2 cellular contexts compared by ENCODE assay signal in genomic region chr20:3744037-3744436, GRCh38.
TF ChIP-seq lines count a peak whose summit lies in the region.

No MANE protein-coding gene starts in this region.

TF ChIP-seq in GM23338, 12 proteins besides CTCF, POLR2A, EP300 and RAD21:
- TF ChIP-seq REST (IDR thresholded peaks at IDR 0.05; ENCODE audit: unreplicated experiment) = no peak
- no peak for TF ChIP-seq ETS1 (IDR thresholded peaks at IDR 0.05)
- TF ChIP-seq STAT1 (IDR thresholded peaks at IDR 0.05; ENCODE audit: unreplicated experiment) = no peak
- no peak for TF ChIP-seq ZNF331 (CRISPR knock-in tag; IDR thresholded peaks at IDR 0.05; ENCODE audit: low read depth)
- no peak for TF ChIP-seq ZNF462 (CRISPR knock-in tag; IDR thresholded peaks at IDR 0.05)
- no peak for TF ChIP-seq CREB1 (CRISPR knock-in tag; IDR thresholded peaks at IDR 0.05; ENCODE audit: low read depth)
- TF ChIP-seq EZH2phosphoT487 (IDR thresholded peaks at IDR 0.05; ENCODE audit: unreplicated experiment) = no peak
- TF ChIP-seq ZNF114 (CRISPR knock-in tag; IDR thresholded peaks at IDR 0.05) = no peak
- TF ChIP-seq NANOG (IDR thresholded peaks at IDR 0.05; ENCODE audit: borderline replicate concordance) = no peak
- TF ChIP-seq JUNB (IDR thresholded peaks at IDR 0.05; ENCODE audit: unreplicated experiment) = no peak
- no peak for TF ChIP-seq POLR2AphosphoS5 (IDR thresholded peaks at IDR 0.05; ENCODE audit: low read depth)
- TF ChIP-seq EZH2 (IDR thresholded peaks at IDR 0.05; ENCODE audit: low read depth, unreplicated experiment) = no peak

TF ChIP-seq in H1, 55 proteins besides CTCF, POLR2A, EP300 and RAD21:
- TF ChIP-seq MAX (IDR thresholded peaks at IDR 0.05) (no peak), CBX5 (IDR thresholded peaks at IDR 0.05; ENCODE audit: low read depth, low read length) (no peak), JUND (IDR thresholded peaks at IDR 0.05; ENCODE audit: low read length) (no peak), E2F6 (IDR thresholded peaks at IDR 0.05) (no peak), EGR1 (IDR thresholded peaks at IDR 0.05; ENCODE audit: borderline replicate concordance, low read depth, low read length) (no peak)
